Comparison of ENCODE assay signal across 4 cellular contexts in genomic region chr22:20735378-20736162, GRCh38. TPM values are rescaled to one million over a fixed set of nuclear protein-coding genes. Genes with fewer than 3 reads are reported as not detected.
"Had no signal": no experiment of that assay in that cellular context is flagged by ENCODE, and none has a peak within 500 bp of the region (broad histone marks: within the 10 kb centered on the region; RNA-seq: fewer than 3 reads in every experiment).

No MANE protein-coding gene starts in this region.

RNA-seq across cellular contexts. Expression of gene SERPIND1, which starts 38.3 kb away (rescaled TPM):
- total RNA-seq: kidney epithelial cell; naive thymus-derived CD4-positive, alpha-beta T cell; osteocyte; thoracic aorta had no signal
